ENCODE assay signal across 1 cellular context in genomic region chr19:48993175-48994034, GRCh38.
TF ChIP-seq lines count a peak whose summit lies in the region.

Gene GYS1 (minus strand): TSS chr19:48993309. CDS start chr19:48993112, 197 bp downstream.
Gene RUVBL2 (plus strand): TSS chr19:48993887. CDS start chr19:48993912, 25 bp downstream.

TF ChIP-seq in HepG2, 621 proteins besides CTCF, POLR2A, EP300 and RAD21 (continued from another document and continues in another):
- TF ChIP-seq FOXP4 (CRISPR knock-in tag; IDR thresholded peaks at IDR 0.05) (peak; percentile 39; the same call in 1 of the 2 replicates), ERF (CRISPR knock-in tag; IDR thresholded peaks at IDR 0.05) (peak; percentile 72; the same call in 1 of the 2 replicates), ELF3 (CRISPR knock-in tag; IDR thresholded peaks at IDR 0.05) (peak; percentile 74), SAP130 (CRISPR knock-in tag; IDR thresholded peaks at IDR 0.05; ENCODE audit: low read depth) (peak; percentile 73), MEIS2 (CRISPR knock-in tag; IDR thresholded peaks at IDR 0.05) (peak; percentile 16; the same call in 1 of the 2 replicates), TAF1 (CRISPR knock-in tag; IDR thresholded peaks at IDR 0.05) (peak; percentile 58), ZFP41 (CRISPR knock-in tag; IDR thresholded peaks at IDR 0.05; ENCODE audit: borderline replicate concordance) (no peak), JUNB (CRISPR knock-in tag; IDR thresholded peaks at IDR 0.05; ENCODE audit: borderline replicate concordance) (no peak), TFE3 (CRISPR knock-in tag; IDR thresholded peaks at IDR 0.05) (peak; percentile 43; the same call in 1 of the 2 replicates), ZIK1 (CRISPR knock-in tag; IDR thresholded peaks at IDR 0.05; ENCODE audit: borderline replicate concordance, low read depth) (0 out of 2 replicates have a peak, but pooled peaks have one; percentile 14), NFYB (CRISPR knock-in tag; IDR thresholded peaks at IDR 0.05) (peak; percentile 95), MXD3 (CRISPR knock-in tag; IDR thresholded peaks at IDR 0.05) (0 out of 2 replicates have a peak, but pooled peaks have one; percentile 70), THAP11 (CRISPR knock-in tag; IDR thresholded peaks at IDR 0.05) (peak; percentile 90), IRF2 (CRISPR knock-in tag; IDR thresholded peaks at IDR 0.05) (no peak; the same call in 1 of the 2 replicates), NCOA5 (CRISPR knock-in tag; IDR thresholded peaks at IDR 0.05) (no peak), PHF20 (CRISPR knock-in tag; IDR thresholded peaks at IDR 0.05) (peak; percentile 73), FOXA1 (IDR thresholded peaks at IDR 0.05) (no peak), FOXA1 (CRISPR knock-in tag; IDR thresholded peaks at IDR 0.05) (no peak), SMYD3 (CRISPR knock-in tag; IDR thresholded peaks at IDR 0.05) (no peak; the same call in 1 of the 2 replicates), ZNF704 (CRISPR knock-in tag; IDR thresholded peaks at IDR 0.05; ENCODE audit: borderline replicate concordance) (no peak), ZSCAN5A (CRISPR knock-in tag; IDR thresholded peaks at IDR 0.05; ENCODE audit: borderline replicate concordance) (0 out of 2 replicates have a peak, but pooled peaks have one; percentile 59), TOE1 (CRISPR knock-in tag; IDR thresholded peaks at IDR 0.05) (0 out of 2 replicates have a peak, but pooled peaks have one; percentile 37), RFXAP (CRISPR knock-in tag; IDR thresholded peaks at IDR 0.05; ENCODE audit: borderline replicate concordance) (peak; percentile 83; the same call in 1 of the 2 replicates), ZBTB20 (CRISPR knock-in tag; IDR thresholded peaks at IDR 0.05; ENCODE audit: borderline replicate concordance, low read depth) (0 out of 2 replicates have a peak, but pooled peaks have one; percentile 13), BATF2 (CRISPR knock-in tag; IDR thresholded peaks at IDR 0.05) (no peak), ZNF790 (CRISPR knock-in tag; IDR thresholded peaks at IDR 0.05; ENCODE audit: borderline replicate concordance) (no peak), ZNF335 (CRISPR knock-in tag; IDR thresholded peaks at IDR 0.05) (no peak), MLX (CRISPR knock-in tag; IDR thresholded peaks at IDR 0.05) (peak; percentile 60; the same call in 1 of the 2 replicates), ZNF670 (CRISPR knock-in tag; IDR thresholded peaks at IDR 0.05; ENCODE audit: borderline replicate concordance) (peak; percentile 92), SRSF1 (optimal IDR thresholded peaks at IDR 0.05; ENCODE audit: low read depth, low read length) (peak; percentile 27), GMEB2 (CRISPR knock-in tag; IDR thresholded peaks at IDR 0.05; ENCODE audit: low read depth) (0 out of 2 replicates have a peak, but pooled peaks have one; percentile 16), ZNF333 (CRISPR knock-in tag; IDR thresholded peaks at IDR 0.05; ENCODE audit: borderline replicate concordance) (0 out of 2 replicates have a peak, but pooled peaks have one; percentile 5), TFDP2 (CRISPR knock-in tag; IDR thresholded peaks at IDR 0.05) (peak; percentile 58), ARID5B (CRISPR knock-in tag; IDR thresholded peaks at IDR 0.05) (peak; percentile 23), ZNF547 (CRISPR knock-in tag; IDR thresholded peaks at IDR 0.05) (peak; percentile 27; the same call in 1 of the 2 replicates), LBX2 (CRISPR knock-in tag; IDR thresholded peaks at IDR 0.05; ENCODE audit: borderline replicate concordance) (no peak), ZNF329 (CRISPR knock-in tag; IDR thresholded peaks at IDR 0.05; ENCODE audit: low read depth) (peak; percentile 33; the same call in 1 of the 2 replicates), FOSL2 (CRISPR knock-in tag; IDR thresholded peaks at IDR 0.05) (no peak; the same call in 1 of the 2 replicates), RBM39 (IDR thresholded peaks at IDR 0.05; ENCODE audit: low read depth, low read length, poor library complexity, severe bottlenecking) (peak; percentile 89), E2F1 (CRISPR knock-in tag; IDR thresholded peaks at IDR 0.05) (peak; percentile 61; the same call in 1 of the 2 replicates), E2F5 (CRISPR knock-in tag; conservative IDR thresholded peaks at IDR 0.05) (peak; percentile 39; the same call in 1 of the 2 replicates), ZC3H13 (CRISPR knock-in tag; IDR thresholded peaks at IDR 0.05) (peak; percentile 85), ZNF605 (CRISPR knock-in tag; IDR thresholded peaks at IDR 0.05) (peak; percentile 76), HNRNPLL (IDR thresholded peaks at IDR 0.05; ENCODE audit: low read depth, low read length, poor library complexity, severe bottlenecking) (peak; percentile 80), SCMH1 (CRISPR knock-in tag; IDR thresholded peaks at IDR 0.05; ENCODE audit: borderline replicate concordance) (no peak)
